ENCODE assay signal across 18 cellular contexts in the genomic region with DNA sequence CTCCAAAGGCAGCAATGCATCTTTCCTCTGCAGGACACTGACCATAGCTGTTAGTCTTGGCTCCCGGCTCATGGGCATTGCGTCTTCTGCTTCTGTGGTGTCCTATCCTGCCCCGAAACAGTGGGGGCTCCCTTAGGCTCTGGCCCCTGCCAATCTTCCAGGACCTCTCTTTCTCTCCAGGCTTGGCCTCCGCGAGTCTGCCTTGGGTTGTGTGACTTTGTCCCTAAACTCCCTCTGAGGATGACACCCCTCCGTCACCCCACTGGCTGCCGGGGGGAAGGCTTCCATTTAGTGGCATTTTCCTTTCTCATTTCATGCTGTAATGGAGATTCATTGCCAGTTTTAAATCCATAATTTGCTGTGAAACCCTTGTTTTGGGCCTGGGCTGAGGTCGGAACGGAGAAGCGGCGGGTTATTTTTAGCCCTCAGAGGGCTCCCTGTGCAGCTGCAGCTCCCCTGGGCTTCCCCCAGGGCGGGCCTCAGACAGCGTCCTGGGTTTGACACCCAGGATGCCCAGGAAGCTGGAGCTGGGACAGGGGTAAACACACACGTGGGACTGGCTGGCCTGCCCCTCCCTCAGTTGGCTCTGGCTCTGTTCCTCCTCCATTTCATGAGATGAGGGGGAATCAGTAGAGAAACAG.
A peak's percentile ranks its signal among the peaks of the same experiment; 100 is the strongest.
DNase-seq lines count a peak whose midpoint lies in the region; ATAC-seq and TF ChIP-seq lines count a peak whose summit lies in the region.
"Had no signal": no experiment of that assay in that cellular context is flagged by ENCODE, and none has a peak within 500 bp of the region (broad histone marks: within the 10 kb centered on the region; RNA-seq: fewer than 3 reads in every experiment).

No MANE protein-coding gene starts in this region.

- no peak overlapping the region for H3K4me2 ChIP-seq in neuronal stem cell (ENCODE audit: insufficient read depth, low read length, poor library complexity, severe bottlenecking)
- H3K4me2 ChIP-seq: GM23338 had no signal

- H3K4me1 ChIP-seq in endodermal cell (ENCODE audit: control insufficient read depth, insufficient read depth, low read length) (peaks cover 9% of the 10 kb centered on the region), neuronal stem cell (ENCODE audit: control insufficient read depth in 2 of 2, insufficient read depth in 1 of 2, low read depth in 1 of 2, low read length in 2 of 2) (peaks cover 0 to 4% of the 10 kb centered on the region in 2 donors), upper lobe of right lung (no peaks in the 10 kb centered on the region)

- DNase-seq in Right ventricle myocardium inferior (ENCODE audit: missing footprints) = peak; percentile 17
- DNase-seq in left ventricle myocardium superior = no peak
- peak; percentile 23 for DNase-seq in endodermal cell
- DNase-seq in neuronal stem cell (ENCODE audit: low spot score) = no peak
- peak; percentile 46 for DNase-seq in upper lobe of right lung
- DNase-seq in WTC11 (ENCODE audit: low spot score) = no peak
- DNase-seq: 8988T; AML-193; C1 segment of cervical spinal cord; CD8-positive, alpha-beta T cell; COR-L47; DMS153; DMS79 treated with DMSO at 0.1 percent for 48 hours; EL; H9 had no signal

- no peak overlapping the region for H3K14ac ChIP-seq in neuronal stem cell (ENCODE audit: low read length)

- ATAC-seq in Right ventricle myocardium inferior (no peak), left ventricle myocardium superior (no peak), upper lobe of right lung (no peak), HG02798 (IDR thresholded peaks at IDR 0.05; ENCODE audit: poor library complexity, unreplicated experiment) (no peak), GM21367 (IDR thresholded peaks at IDR 0.05; ENCODE audit: unreplicated experiment) (no peak), WTC11 (no peak)
- ATAC-seq: CD8-positive, alpha-beta T cell had no signal

- no peak overlapping the region for H3K4ac ChIP-seq in neuronal stem cell (ENCODE audit: low read length)

- no peak overlapping the region for H2AK5ac ChIP-seq in neuronal stem cell (ENCODE audit: low read depth, low read length)

- H3K4me1 Mint-ChIP-seq in endodermal cell = peaks cover 20% of the 10 kb centered on the region
- H3K4me1 Mint-ChIP-seq in WTC11 = no peaks in the 10 kb centered on the region
- H3K4me1 Mint-ChIP-seq: GM23338 had no signal

- H3K36me3 Mint-ChIP-seq in endodermal cell (ENCODE audit: low read depth) = no peaks in the 10 kb centered on the region
- peaks cover 3% of the 10 kb centered on the region; the same call in 1 of the 2 replicates for H3K36me3 Mint-ChIP-seq in WTC11
- H3K36me3 Mint-ChIP-seq: CD8-positive, alpha-beta T cell had no signal

- CTCF ChIA-PET in WTC11 (lab: Charles Lee) = interaction anchor here (0.8 kb wide), 1 partner anchor 31 kb away, joined by 3 read pairs; no protein-coding TSS in a partner anchor

- 82 to 93% methylated on average over 6 to 14 of the region's 14 CpGs for WGBS in endodermal cell (ENCODE audit: insufficient coverage in 1 of 2, insufficient read length in 1 of 2), 2 experiments
- no CpG with 5 or more reads among the region's 14 CpGs for WGBS in neuronal stem cell (ENCODE audit: extremely low coverage in 2 of 2, insufficient read length in 2 of 2, insufficient replicate concordance in 1 of 2), 2 donors

- peak overlapping the region; percentile 55 for H3K18ac ChIP-seq in neuronal stem cell (ENCODE audit: low read length)

- H2BK15ac ChIP-seq in neuronal stem cell (ENCODE audit: low read length) = no peak overlapping the region

- no peak for TF ChIP-seq CTCF in endodermal cell (conservative IDR thresholded peaks at IDR 0.05)
- no peak for TF ChIP-seq CTCF in upper lobe of right lung (IDR thresholded peaks at IDR 0.05)
- no peak for TF ChIP-seq CTCF in WTC11 (IDR thresholded peaks at IDR 0.05)

- H3K9me3 Mint-ChIP-seq in endodermal cell (peaks cover 8% of the 10 kb centered on the region), WTC11 (peaks cover 5% of the 10 kb centered on the region)

- H3K36me3 ChIP-seq in endodermal cell (ENCODE audit: control insufficient read depth, insufficient read depth, low read length) (no peaks in the 10 kb centered on the region), neuronal stem cell (replicated peaks in 1 of 2; ENCODE audit: control insufficient read depth in 2 of 2, insufficient read depth in 2 of 2, low read length in 2 of 2) (no peaks in the 10 kb centered on the region), upper lobe of right lung (no peaks in the 10 kb centered on the region)

- H3K27me3 Mint-ChIP-seq in endodermal cell (ENCODE audit: insufficient read depth) = peaks cover 8% of the 10 kb centered on the region
- no peaks in the 10 kb centered on the region; the same call in 1 of the 2 replicates for H3K27me3 Mint-ChIP-seq in WTC11 (ENCODE audit: low read depth)

- H2AFZ ChIP-seq in neuronal stem cell (ENCODE audit: low read length) = no peak overlapping the region
- H2AFZ ChIP-seq: GM23338 had no signal

- no peak overlapping the region for H2BK120ac ChIP-seq in neuronal stem cell (ENCODE audit: low read depth, low read length)

- no peak overlapping the region for H4K8ac ChIP-seq in neuronal stem cell (ENCODE audit: low read depth, low read length)

- H4K91ac ChIP-seq in neuronal stem cell (ENCODE audit: low read depth, low read length, poor library complexity) = no peak overlapping the region

- intact Hi-C loops in Right ventricle myocardium inferior (cut with DNase I) (no loop called here), left ventricle myocardium superior (cut with micrococcal nuclease) (no loop called here), upper lobe of right lung (cut with DNase I) (no loop called here)

- H3K27ac Mint-ChIP-seq in endodermal cell (no peak overlapping the region), WTC11 (no peak overlapping the region)
- H3K27ac Mint-ChIP-seq: CD8-positive, alpha-beta T cell; GM23338 had no signal

- H3K79me1 ChIP-seq in neuronal stem cell (ENCODE audit: low read depth, low read length) = no peaks in the 10 kb centered on the region

- H3K4me3 Mint-ChIP-seq in endodermal cell (no peak overlapping the region), WTC11 (no peak overlapping the region)
- H3K4me3 Mint-ChIP-seq: CD8-positive, alpha-beta T cell; GM23338; H9 had no signal

- no peak overlapping the region for H2BK12ac ChIP-seq in neuronal stem cell (ENCODE audit: low read length)

- H3K4me3 ChIP-seq in endodermal cell (ENCODE audit: low read length) = no peak overlapping the region
- H3K4me3 ChIP-seq in neuronal stem cell (ENCODE audit: low read length in 2 of 2) = no peak overlapping the region
- no peak overlapping the region for H3K4me3 ChIP-seq in upper lobe of right lung
- H3K4me3 ChIP-seq: GM23338 had no signal

- POLR2A ChIA-PET in WTC11 (lab: Charles Lee) = no interaction called here

- peaks cover 10% of the 10 kb centered on the region for H3K9me3 ChIP-seq in endodermal cell (ENCODE audit: control insufficient read depth, low read length)
- H3K9me3 ChIP-seq in neuronal stem cell (replicated peaks in 1 of 2; ENCODE audit: control insufficient read depth in 2 of 2, insufficient read depth in 1 of 2, low read depth in 1 of 2, low read length in 2 of 2) = no peaks in the 10 kb centered on the region
- H3K9me3 ChIP-seq in upper lobe of right lung = no peaks in the 10 kb centered on the region

- H2BK5ac ChIP-seq in neuronal stem cell (ENCODE audit: low read length) = no peak overlapping the region

- no peak overlapping the region for H3K27ac ChIP-seq in endodermal cell (ENCODE audit: low read depth, low read length)
- no peak overlapping the region for H3K27ac ChIP-seq in neuronal stem cell (replicated peaks; ENCODE audit: low read length)
- H3K27ac ChIP-seq in upper lobe of right lung = no peak overlapping the region

- no peak overlapping the region for H3K9ac ChIP-seq in endodermal cell (ENCODE audit: extremely low read depth, low read length, poor library complexity, severe bottlenecking)
- no peak overlapping the region for H3K9ac ChIP-seq in neuronal stem cell (ENCODE audit: low read depth, low read length, poor library complexity)

- H3K27me3 ChIP-seq in endodermal cell (ENCODE audit: control insufficient read depth, insufficient read depth, low read length, poor library complexity, severe bottlenecking) = no peaks in the 10 kb centered on the region
- peaks cover 0 to 7% (median 0%) of the 10 kb centered on the region in 3 experiments for H3K27me3 ChIP-seq in neuronal stem cell (ENCODE audit: control insufficient read depth in 3 of 3, insufficient read depth in 3 of 3, low read depth in 1 of 3, low read length in 3 of 3)
- H3K27me3 ChIP-seq in upper lobe of right lung = no peaks in the 10 kb centered on the region

- no peak overlapping the region for H3K23ac ChIP-seq in neuronal stem cell (ENCODE audit: low read depth, low read length, poor library complexity)

TF ChIP-seq in WTC11, 78 proteins besides CTCF, POLR2A, EP300 and RAD21 (continues in another document):
- TF ChIP-seq ZNF263 (CRISPR knock-in tag; IDR thresholded peaks at IDR 0.05; ENCODE audit: low read depth) = no peak
- TF ChIP-seq ZNF219 (CRISPR knock-in tag; IDR thresholded peaks at IDR 0.05; ENCODE audit: borderline replicate concordance) = no peak
- TF ChIP-seq, protein P1, sequence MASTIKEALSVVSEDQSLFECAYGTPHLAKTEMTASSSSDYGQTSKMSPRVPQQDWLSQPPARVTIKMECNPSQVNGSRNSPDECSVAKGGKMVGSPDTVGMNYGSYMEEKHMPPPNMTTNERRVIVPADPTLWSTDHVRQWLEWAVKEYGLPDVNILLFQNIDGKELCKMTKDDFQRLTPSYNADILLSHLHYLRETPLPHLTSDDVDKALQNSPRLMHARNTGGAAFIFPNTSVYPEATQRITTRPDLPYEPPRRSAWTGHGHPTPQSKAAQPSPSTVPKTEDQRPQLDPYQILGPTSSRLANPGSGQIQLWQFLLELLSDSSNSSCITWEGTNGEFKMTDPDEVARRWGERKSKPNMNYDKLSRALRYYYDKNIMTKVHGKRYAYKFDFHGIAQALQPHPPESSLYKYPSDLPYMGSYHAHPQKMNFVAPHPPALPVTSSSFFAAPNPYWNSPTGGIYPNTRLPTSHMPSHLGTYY (CRISPR knock-in tag; IDR thresholded peaks at IDR 0.05) = no peak
- TF ChIP-seq PRRX2 (CRISPR knock-in tag; IDR thresholded peaks at IDR 0.05) = no peak
- TF ChIP-seq SMAD4 (CRISPR knock-in tag; IDR thresholded peaks at IDR 0.05) = no peak
- TF ChIP-seq, protein P2, sequence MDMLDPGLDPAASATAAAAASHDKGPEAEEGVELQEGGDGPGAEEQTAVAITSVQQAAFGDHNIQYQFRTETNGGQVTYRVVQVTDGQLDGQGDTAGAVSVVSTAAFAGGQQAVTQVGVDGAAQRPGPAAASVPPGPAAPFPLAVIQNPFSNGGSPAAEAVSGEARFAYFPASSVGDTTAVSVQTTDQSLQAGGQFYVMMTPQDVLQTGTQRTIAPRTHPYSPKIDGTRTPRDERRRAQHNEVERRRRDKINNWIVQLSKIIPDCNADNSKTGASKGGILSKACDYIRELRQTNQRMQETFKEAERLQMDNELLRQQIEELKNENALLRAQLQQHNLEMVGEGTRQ (CRISPR knock-in tag; IDR thresholded peaks at IDR 0.05) = no peak

Comparison
In these comparisons a context has a peak if more than half of its experiments do, and no peak if none do; other contexts are left out.
1. DNase-seq: peak in Right ventricle myocardium inferior (single experiment), endodermal cell (single experiment) and upper lobe of right lung (single experiment); none in left ventricle myocardium superior (single experiment), neuronal stem cell (single experiment) and WTC11 (single experiment).